In genomic region chr2:203683932-203684556, GRCh38 we compare ENCODE assay signal across 8 cellular contexts. TPM values are rescaled to one million over a fixed set of nuclear protein-coding genes. Genes with fewer than 3 reads are reported as not detected.
DNase-seq lines count a peak whose midpoint lies in the region; ATAC-seq and TF ChIP-seq lines count a peak whose summit lies in the region.

No MANE protein-coding gene starts in this region.

- H3K4me1 Mint-ChIP-seq in activated T-cell treated with anti-CD3 and anti-CD28 coated beads, Interleukin-2, amount 50 U/mL, for 72 hours (ENCODE audit: low read depth): peaks cover 53% of the 10 kb centered on the region

- ATAC-seq in activated T-cell treated with anti-CD3 and anti-CD28 coated beads, Interleukin-2, amount 50 U/mL, for 72 hours (replicated peaks in 1 of 2): peak; percentile 100
- ATAC-seq in HG02798 (IDR thresholded peaks at IDR 0.05; ENCODE audit: poor library complexity, unreplicated experiment): peak; percentile 87

- no peaks in the 10 kb centered on the region for H3K9me2 ChIP-seq in SK-N-SH
- no peaks in the 10 kb centered on the region for H3K9me2 ChIP-seq in hepatocyte (replicated peaks; ENCODE audit: insufficient read depth)

- 71% methylated on average over 1 of the region's 1 CpG for WGBS in SK-N-SH (ENCODE audit: low lambda C conversion rate)
- 93% methylated on average over 1 of the region's 1 CpG for WGBS in hepatocyte (ENCODE audit: low lambda C conversion rate, missing lambda C conversion rate)
- 44 to 69% methylated on average over 1 of the region's 1 CpG for WGBS in tibial nerve, 2 donors

- H3K4me1 ChIP-seq in SK-N-SH (ENCODE audit: control insufficient read depth in 1 of 2, insufficient read depth in 2 of 2, low read depth in 1 of 2, low read length in 1 of 2) (peaks cover 0 to 37% of the 10 kb centered on the region in 2 experiments; a peak in 2 of 4 replicates), hepatocyte (ENCODE audit: insufficient read depth) (peaks cover 5% of the 10 kb centered on the region), tibial nerve (peaks cover 0 to 87% (median 51%) of the 10 kb centered on the region in 4 donors)

- H3K27me3 ChIP-seq in SK-N-SH (ENCODE audit: insufficient read depth) (no peaks in the 10 kb centered on the region), hepatocyte (no peaks in the 10 kb centered on the region), tibial nerve (no peaks in the 10 kb centered on the region)

- H3K4me3 Mint-ChIP-seq in activated T-cell treated with anti-CD3 and anti-CD28 coated beads, Interleukin-2, amount 50 U/mL, for 72 hours: peak overlapping the region in 1 of 2 donors; percentile 4

- TF ChIP-seq EP300 in SK-N-SH (IDR thresholded peaks at IDR 0.05; ENCODE audit: borderline replicate concordance in 1 of 2, low read depth in 1 of 2, low read length in 1 of 2): no peak
- TF ChIP-seq EP300 in tibial nerve (IDR thresholded peaks at IDR 0.05): no peak

- peaks cover 0 to under 1% of the 10 kb centered on the region in 2 donors for H3K9me3 Mint-ChIP-seq in activated T-cell treated with anti-CD3 and anti-CD28 coated beads, Interleukin-2, amount 50 U/mL, for 72 hours

- H3K4me2 ChIP-seq in SK-N-SH: peak overlapping the region; percentile 20
- no peak overlapping the region for H3K4me2 ChIP-seq in hepatocyte

- H3K9me3 ChIP-seq in SK-N-SH: no peaks in the 10 kb centered on the region
- no peaks in the 10 kb centered on the region for H3K9me3 ChIP-seq in hepatocyte (ENCODE audit: low read depth)
- H3K9me3 ChIP-seq in tibial nerve: no peaks in the 10 kb centered on the region

- no peak overlapping the region for H3K4me3 ChIP-seq in SK-N-SH (ENCODE audit: low read depth in 2 of 2, low read length in 1 of 2)
- no peak overlapping the region for H3K4me3 ChIP-seq in hepatocyte
- no peak overlapping the region for H3K4me3 ChIP-seq in tibial nerve

- no peaks in the 10 kb centered on the region for H3K36me3 Mint-ChIP-seq in activated T-cell treated with anti-CD3 and anti-CD28 coated beads, Interleukin-2, amount 50 U/mL, for 72 hours (ENCODE audit: insufficient read depth in 2 of 2)

- H3K36me3 ChIP-seq in SK-N-SH (replicated peaks in 1 of 2; ENCODE audit: control insufficient read depth in 1 of 2, insufficient read depth in 2 of 2, low read length in 1 of 2) (no peaks in the 10 kb centered on the region), hepatocyte (replicated peaks; ENCODE audit: insufficient read depth, low read depth) (no peaks in the 10 kb centered on the region), tibial nerve (no peaks in the 10 kb centered on the region)

- TF ChIP-seq RAD21 in SK-N-SH (IDR thresholded peaks at IDR 0.05; ENCODE audit: low read length): no peak

- H2AFZ ChIP-seq in SK-N-SH (ENCODE audit: low read depth): no peak overlapping the region
- H2AFZ ChIP-seq in hepatocyte: no peak overlapping the region

- peak overlapping the region; percentile 66 for H3K9ac ChIP-seq in SK-N-SH

- H3K79me2 ChIP-seq in SK-N-SH (ENCODE audit: insufficient read depth) (no peaks in the 10 kb centered on the region), hepatocyte (no peaks in the 10 kb centered on the region)

- peak; percentile 69 to 73 for DNase-seq in activated T-cell treated with anti-CD3 and anti-CD28 coated beads, Interleukin-2, amount 50 U/mL, for 72 hours
- DNase-seq in activated T-cell treated with anti-CD3 and anti-CD28 coated beads, Interleukin-2, amount 50 U/mL, for 1 hour: no peak
- DNase-seq in SK-N-SH: no peak
- peak; percentile 70 for DNase-seq in hepatocyte (ENCODE audit: low spot score)
- DNase-seq in tibial nerve (ENCODE audit: low spot score in 2 of 2): peak in 1 of 2 donors; percentile 17
- DNase-seq in COR-L47 (lab: John Stamatoyannopoulos, UW): no peak
- no peak for DNase-seq in germinal center (ENCODE audit: low spot score)

- H3K27me3 Mint-ChIP-seq in activated T-cell treated with anti-CD3 and anti-CD28 coated beads, Interleukin-2, amount 50 U/mL, for 72 hours (ENCODE audit: low read depth): no peaks in the 10 kb centered on the region

- no peak for TF ChIP-seq CTCF in SK-N-SH (IDR thresholded peaks at IDR 0.05)
- no peak for TF ChIP-seq CTCF in hepatocyte (IDR thresholded peaks at IDR 0.05; ENCODE audit: poor library complexity)
- no peak for TF ChIP-seq CTCF in tibial nerve (IDR thresholded peaks at IDR 0.05)

- peaks cover 16% of the 10 kb centered on the region for H3F3A ChIP-seq in SK-N-SH (replicated peaks; ENCODE audit: insufficient read depth)

- H3K27ac ChIP-seq in SK-N-SH (ENCODE audit: low read depth in 2 of 2, low read length in 1 of 2) (peak overlapping the region; percentile 68 to 97; a peak in 3 of 4 replicates), hepatocyte (peak overlapping the region; percentile 73), tibial nerve (peak overlapping the region; percentile 64 to 92 (median 78))

- CTCF ChIA-PET in SK-N-SH (lab: Yijun Ruan, JAX): interaction anchor here (1.0 kb wide), 1 partner anchor 13 kb away, joined by 3 read pairs; no protein-coding TSS in a partner anchor

- no peaks in the 10 kb centered on the region for H4K20me1 ChIP-seq in SK-N-SH (ENCODE audit: insufficient read depth)
- H4K20me1 ChIP-seq in hepatocyte (ENCODE audit: insufficient read depth, poor library complexity, severe bottlenecking): no peaks in the 10 kb centered on the region

- POLR2A ChIA-PET in SK-N-SH (lab: Yijun Ruan, JAX): no interaction called here

- no peak for TF ChIP-seq POLR2A in tibial nerve (IDR thresholded peaks at IDR 0.05)

- peak overlapping the region; percentile 20 for H3K27ac Mint-ChIP-seq in activated T-cell treated with anti-CD3 and anti-CD28 coated beads, Interleukin-2, amount 50 U/mL, for 72 hours

TF ChIP-seq in SK-N-SH, 30 proteins besides CTCF, POLR2A, EP300 and RAD21 (continues in another document):
- TF ChIP-seq, protein P1, sequence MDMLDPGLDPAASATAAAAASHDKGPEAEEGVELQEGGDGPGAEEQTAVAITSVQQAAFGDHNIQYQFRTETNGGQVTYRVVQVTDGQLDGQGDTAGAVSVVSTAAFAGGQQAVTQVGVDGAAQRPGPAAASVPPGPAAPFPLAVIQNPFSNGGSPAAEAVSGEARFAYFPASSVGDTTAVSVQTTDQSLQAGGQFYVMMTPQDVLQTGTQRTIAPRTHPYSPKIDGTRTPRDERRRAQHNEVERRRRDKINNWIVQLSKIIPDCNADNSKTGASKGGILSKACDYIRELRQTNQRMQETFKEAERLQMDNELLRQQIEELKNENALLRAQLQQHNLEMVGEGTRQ (IDR thresholded peaks at IDR 0.05; ENCODE audit: borderline replicate concordance, low read depth, low read length): no peak
- TF ChIP-seq RFX5 (IDR thresholded peaks at IDR 0.05; ENCODE audit: low read length): no peak
- TF ChIP-seq YY1 (IDR thresholded peaks at IDR 0.05; ENCODE audit: low read depth): no peak
- no peak for TF ChIP-seq FOXM1 (IDR thresholded peaks at IDR 0.05; ENCODE audit: low read depth)
- no peak for TF ChIP-seq GATA2 (CRISPR knock-in tag; IDR thresholded peaks at IDR 0.05)
- TF ChIP-seq, protein P2, sequence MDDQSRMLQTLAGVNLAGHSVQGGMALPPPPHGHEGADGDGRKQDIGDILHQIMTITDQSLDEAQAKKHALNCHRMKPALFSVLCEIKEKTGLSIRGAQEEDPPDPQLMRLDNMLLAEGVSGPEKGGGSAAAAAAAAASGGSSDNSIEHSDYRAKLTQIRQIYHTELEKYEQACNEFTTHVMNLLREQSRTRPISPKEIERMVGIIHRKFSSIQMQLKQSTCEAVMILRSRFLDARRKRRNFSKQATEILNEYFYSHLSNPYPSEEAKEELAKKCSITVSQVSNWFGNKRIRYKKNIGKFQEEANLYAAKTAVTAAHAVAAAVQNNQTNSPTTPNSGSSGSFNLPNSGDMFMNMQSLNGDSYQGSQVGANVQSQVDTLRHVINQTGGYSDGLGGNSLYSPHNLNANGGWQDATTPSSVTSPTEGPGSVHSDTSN (IDR thresholded peaks at IDR 0.05): no peak
- no peak for TF ChIP-seq SMC3 (IDR thresholded peaks at IDR 0.05; ENCODE audit: low read depth, low read length)
- peak; percentile 19; the same call in 1 of the 2 replicates for TF ChIP-seq FOSL2 (IDR thresholded peaks at IDR 0.05; ENCODE audit: borderline replicate concordance, low read depth)
- TF ChIP-seq RXRA (IDR thresholded peaks at IDR 0.05; ENCODE audit: borderline replicate concordance, low read depth): no peak
- no peak for TF ChIP-seq MXI1 (IDR thresholded peaks at IDR 0.05; ENCODE audit: low read depth, low read length)
- TF ChIP-seq, protein P3, sequence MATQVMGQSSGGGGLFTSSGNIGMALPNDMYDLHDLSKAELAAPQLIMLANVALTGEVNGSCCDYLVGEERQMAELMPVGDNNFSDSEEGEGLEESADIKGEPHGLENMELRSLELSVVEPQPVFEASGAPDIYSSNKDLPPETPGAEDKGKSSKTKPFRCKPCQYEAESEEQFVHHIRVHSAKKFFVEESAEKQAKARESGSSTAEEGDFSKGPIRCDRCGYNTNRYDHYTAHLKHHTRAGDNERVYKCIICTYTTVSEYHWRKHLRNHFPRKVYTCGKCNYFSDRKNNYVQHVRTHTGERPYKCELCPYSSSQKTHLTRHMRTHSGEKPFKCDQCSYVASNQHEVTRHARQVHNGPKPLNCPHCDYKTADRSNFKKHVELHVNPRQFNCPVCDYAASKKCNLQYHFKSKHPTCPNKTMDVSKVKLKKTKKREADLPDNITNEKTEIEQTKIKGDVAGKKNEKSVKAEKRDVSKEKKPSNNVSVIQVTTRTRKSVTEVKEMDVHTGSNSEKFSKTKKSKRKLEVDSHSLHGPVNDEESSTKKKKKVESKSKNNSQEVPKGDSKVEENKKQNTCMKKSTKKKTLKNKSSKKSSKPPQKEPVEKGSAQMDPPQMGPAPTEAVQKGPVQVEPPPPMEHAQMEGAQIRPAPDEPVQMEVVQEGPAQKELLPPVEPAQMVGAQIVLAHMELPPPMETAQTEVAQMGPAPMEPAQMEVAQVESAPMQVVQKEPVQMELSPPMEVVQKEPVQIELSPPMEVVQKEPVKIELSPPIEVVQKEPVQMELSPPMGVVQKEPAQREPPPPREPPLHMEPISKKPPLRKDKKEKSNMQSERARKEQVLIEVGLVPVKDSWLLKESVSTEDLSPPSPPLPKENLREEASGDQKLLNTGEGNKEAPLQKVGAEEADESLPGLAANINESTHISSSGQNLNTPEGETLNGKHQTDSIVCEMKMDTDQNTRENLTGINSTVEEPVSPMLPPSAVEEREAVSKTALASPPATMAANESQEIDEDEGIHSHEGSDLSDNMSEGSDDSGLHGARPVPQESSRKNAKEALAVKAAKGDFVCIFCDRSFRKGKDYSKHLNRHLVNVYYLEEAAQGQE (IDR thresholded peaks at IDR 0.05; ENCODE audit: low read depth, low read length): no peak
- TF ChIP-seq NFIC (IDR thresholded peaks at IDR 0.05; ENCODE audit: borderline replicate concordance): peak; percentile 11; the same call in 1 of the 2 replicates
- no peak for TF ChIP-seq EZH2phosphoT487 (IDR thresholded peaks at IDR 0.05; ENCODE audit: borderline replicate concordance, low read depth)

RNA-seq across cellular contexts. Expression of gene CD28, which starts 22.4 kb away (rescaled TPM):
- 100 to 1,000 TPM; 177 to 206 TPM for total RNA-seq in activated T-cell treated with anti-CD3 and anti-CD28 coated beads, Interleukin-2, amount 50 U/mL, for 72 hours
- 0.05 and 0.13 TPM in 2 replicates for polyA plus RNA-seq in SK-N-SH (2012; rRNA removed)
- polyA plus RNA-seq in SK-N-SH (2012; cell fraction: cytosol; rRNA removed): 0.04 and 0.10 TPM in 2 replicates
- 0.05 and 0.06 TPM in 2 replicates for polyA plus RNA-seq in SK-N-SH (2012; cell fraction: nucleus; rRNA removed)
- not detected in 2 replicates for total RNA-seq in hepatocyte
- not detected in 2 replicates for polyA plus RNA-seq in hepatocyte
- total RNA-seq in tibial nerve: 10 to 100 TPM in 1 of 4 donors, under 1 TPM in 3; 0.22 to 13.8 (median 0.60) TPM

Comparison
In these comparisons a context has a peak if more than half of its experiments do, and no peak if none do; other contexts are left out.
1. DNase-seq: peak in activated T-cell treated with anti-CD3 and anti-CD28 coated beads, Interleukin-2, amount 50 U/mL, for 72 hours (2 of 2) and hepatocyte (single experiment); none in activated T-cell treated with anti-CD3 and anti-CD28 coated beads, Interleukin-2, amount 50 U/mL, for 1 hour (single experiment), SK-N-SH (single experiment), COR-L47 (single experiment) and germinal center (single experiment).
2. RNA of gene CD28, which starts 22.4 kb away (total RNA-seq): 177 to 206 TPM in activated T-cell treated with anti-CD3 and anti-CD28 coated beads, Interleukin-2, amount 50 U/mL, for 72 hours; 0.22 to 13.8 TPM in tibial nerve and not detected in hepatocyte; every median in the first group is over 10 times any median in the second.
3. Peak in every context shown above with its lines, with median percentiles within 50 percentile points of each other: H3K27ac ChIP-seq.